In the genomic region with DNA sequence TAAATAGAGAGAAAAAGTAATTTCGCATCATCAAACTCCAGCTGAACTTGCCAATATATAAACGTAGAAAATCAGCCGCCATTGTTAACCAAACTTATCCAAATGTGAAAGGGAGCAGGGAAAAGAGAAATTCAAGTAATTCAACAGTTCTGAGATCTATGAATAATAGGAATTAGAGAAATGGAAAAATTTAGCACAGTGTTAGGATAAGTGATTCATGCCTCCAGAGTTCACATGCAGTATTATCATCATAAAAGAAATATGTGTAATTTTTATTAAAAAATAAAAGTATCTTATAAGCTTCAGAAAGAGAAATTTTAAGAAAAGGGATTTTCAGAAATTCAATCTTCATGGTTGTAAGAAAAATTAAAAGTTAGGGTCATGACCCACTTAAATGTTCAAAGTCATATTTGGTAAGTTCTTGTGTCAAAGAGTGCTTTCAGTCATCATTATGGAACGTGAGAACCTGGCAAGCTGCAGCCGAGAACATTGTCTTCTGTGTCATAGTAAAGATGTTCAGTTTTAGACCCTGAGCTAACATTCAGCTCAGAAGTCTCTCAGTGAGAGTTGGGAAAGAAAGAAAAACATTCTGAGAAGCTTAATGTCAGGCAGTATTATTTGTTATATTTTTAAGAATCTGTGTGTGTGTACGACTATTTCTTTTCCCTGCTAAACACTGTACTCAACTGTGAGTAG, we compare ENCODE assay signal across 16 cellular contexts.
DNase-seq lines count a peak whose midpoint lies in the region; ATAC-seq and TF ChIP-seq lines count a peak whose summit lies in the region.
"Had no signal": no experiment of that assay in that cellular context is flagged by ENCODE, and none has a peak within 500 bp of the region (broad histone marks: within the 10 kb centered on the region; RNA-seq: fewer than 3 reads in every experiment).

No MANE protein-coding gene starts in this region.

- no peak overlapping the region for H3K27ac Mint-ChIP-seq in CD14-positive monocyte
- H3K27ac Mint-ChIP-seq: activated naive CD8-positive, alpha-beta T cell treated with anti-CD3 and anti-CD28 coated beads, Interleukin-2, amount 10 ng/mL, durations not matched to agents 7 days and 5 days; activated T-helper 1 cell treated with anti-CD3 and anti-CD28 coated beads, Interleukin-12 subunit alpha, Interleukin-12 subunit beta, Interleukin-2, Interleukin-4 antibody, amounts not matched to agents 30 ng/mL and 10 ng/mL and 1 ng/mL, durations not matched to agents 14 hours and 24 hours and 36 hours; HFFc6 had no signal

- TF ChIP-seq CTCF in CD14-positive monocyte (IDR thresholded peaks at IDR 0.05) = no peak
- TF ChIP-seq CTCF in GM10248 (IDR thresholded peaks at IDR 0.05; ENCODE audit: control extremely low read depth, extremely low read depth, low read depth, missing control alignments) = no peak

- no peaks in the 10 kb centered on the region for H3K36me3 Mint-ChIP-seq in CD14-positive monocyte
- H3K36me3 Mint-ChIP-seq: activated naive CD8-positive, alpha-beta T cell treated with anti-CD3 and anti-CD28 coated beads, Interleukin-2, amount 10 ng/mL, durations not matched to agents 7 days and 5 days had no signal

- peaks cover 0 to 2% (median 0%) of the 10 kb centered on the region in 3 donors for H3K27me3 Mint-ChIP-seq in CD14-positive monocyte (ENCODE audit: low read depth in 3 of 3)
- H3K27me3 Mint-ChIP-seq: activated naive CD8-positive, alpha-beta T cell treated with anti-CD3 and anti-CD28 coated beads, Interleukin-2, amount 10 ng/mL, durations not matched to agents 7 days and 5 days had no signal

- intact Hi-C loops in sciatic nerve (cut with DNase I) = no loop called here
- intact Hi-C loops in CD14-positive monocyte (cut with micrococcal nuclease) = no loop called here

- DNase-seq in AG20443 (ENCODE audit: low spot score) (peak; percentile 28), amniotic epithelial cell (ENCODE audit: low read depth) (peak; percentile 30), fibroblast of peridontal ligament (ENCODE audit: extremely low read depth) (peak; percentile 1), sciatic nerve (ENCODE audit: low spot score) (no peak), hepatic stellate cell (ENCODE audit: low spot score) (no peak), CD14-positive monocyte (ENCODE audit: low spot score) (no peak), GM10248 (ENCODE audit: extremely low spot score) (no peak)
- DNase-seq: activated naive CD8-positive, alpha-beta T cell treated with anti-CD3 and anti-CD28 coated beads, Interleukin-2, amount 10 ng/mL, durations not matched to agents 7 days and 5 days; C1 segment of cervical spinal cord; HFFc6; left ventricle myocardium inferior; NCI-H2171 treated with DMSO at 0.1 percent for 48 hours; stimulated activated CD8-positive, alpha-beta memory T cell treated with anti-CD3 and anti-CD28 coated beads, Interleukin-4, amount 100 ng/mL, for 48 hours had no signal

- POLR2A ChIA-PET in GM10248 (lab: Yijun Ruan, JAX) = no interaction called here

- H3K9me3 Mint-ChIP-seq in CD14-positive monocyte = peaks cover 0 to 4% (median 1%) of the 10 kb centered on the region in 7 donors
- H3K9me3 Mint-ChIP-seq: activated naive CD8-positive, alpha-beta T cell treated with anti-CD3 and anti-CD28 coated beads, Interleukin-2, amount 10 ng/mL, durations not matched to agents 7 days and 5 days; activated T-helper 1 cell treated with anti-CD3 and anti-CD28 coated beads, Interleukin-12 subunit alpha, Interleukin-12 subunit beta, Interleukin-2, Interleukin-4 antibody, amounts not matched to agents 30 ng/mL and 10 ng/mL and 1 ng/mL, durations not matched to agents 14 hours and 24 hours and 36 hours had no signal

- peak; percentile 56 for ATAC-seq in sciatic nerve
- no peak for ATAC-seq in GM21515 (IDR thresholded peaks at IDR 0.05; ENCODE audit: unreplicated experiment)
- ATAC-seq: A549 had no signal

- H3K4me3 Mint-ChIP-seq in CD14-positive monocyte = no peak overlapping the region
- H3K4me3 Mint-ChIP-seq: activated naive CD8-positive, alpha-beta T cell treated with anti-CD3 and anti-CD28 coated beads, Interleukin-2, amount 10 ng/mL, durations not matched to agents 7 days and 5 days; activated T-helper 1 cell treated with anti-CD3 and anti-CD28 coated beads, Interleukin-12 subunit alpha, Interleukin-12 subunit beta, Interleukin-2, Interleukin-4 antibody, amounts not matched to agents 30 ng/mL and 10 ng/mL and 1 ng/mL, durations not matched to agents 14 hours and 24 hours and 36 hours; HFFc6 had no signal

- CTCF ChIA-PET in GM10248 (lab: Yijun Ruan, JAX) = interaction anchor here (1.8 to 2.9 kb wide), 2 partner anchors 10 to 91 kb away, joined by 4 to 8 read pairs; no protein-coding TSS in a partner anchor

- H3K4me1 Mint-ChIP-seq in CD14-positive monocyte = no peaks in the 10 kb centered on the region
- H3K4me1 Mint-ChIP-seq: activated naive CD8-positive, alpha-beta T cell treated with anti-CD3 and anti-CD28 coated beads, Interleukin-2, amount 10 ng/mL, durations not matched to agents 7 days and 5 days had no signal

Comparison
In these comparisons a context has a peak if more than half of its experiments do, and no peak if none do; other contexts are left out.
1. DNase-seq: peak in AG20443 (single experiment), amniotic epithelial cell (single experiment) and fibroblast of peridontal ligament (single experiment); none in sciatic nerve (single experiment), hepatic stellate cell (single experiment), CD14-positive monocyte (single experiment) and GM10248 (single experiment).